In the genomic region with DNA sequence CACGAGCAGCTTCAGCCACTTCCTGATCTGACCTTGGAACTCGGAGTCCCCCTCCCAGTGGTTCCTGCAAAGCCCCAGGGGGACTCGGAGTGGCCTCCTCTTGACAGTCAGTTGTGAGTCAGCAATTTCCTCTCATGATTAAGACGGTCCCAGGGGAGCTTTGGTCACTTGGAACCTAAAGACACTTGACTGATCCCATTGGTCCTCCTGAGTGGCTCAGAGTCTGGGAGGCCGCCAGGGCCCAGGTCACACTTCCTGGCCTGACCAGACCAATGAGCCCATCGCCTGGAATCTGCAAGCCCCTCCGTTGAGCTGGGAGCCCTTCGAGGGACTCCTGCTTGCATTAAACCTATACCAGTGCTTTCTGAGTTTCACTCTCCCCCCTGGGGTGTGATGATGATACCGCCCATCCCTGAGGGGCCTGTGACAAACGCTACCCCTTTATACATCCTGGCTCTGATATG, we compare ENCODE assay signal across 11 cellular contexts. TPM values are rescaled to one million over a fixed set of nuclear protein-coding genes. Genes with fewer than 3 reads are reported as not detected.
A peak's percentile ranks its signal among the peaks of the same experiment; 100 is the strongest.
DNase-seq lines count a peak whose midpoint lies in the region; ATAC-seq and TF ChIP-seq lines count a peak whose summit lies in the region.
"Had no signal": no experiment of that assay in that cellular context is flagged by ENCODE, and none has a peak within 500 bp of the region (broad histone marks: within the 10 kb centered on the region; RNA-seq: fewer than 3 reads in every experiment).

No MANE protein-coding gene starts in this region.

- CTCF ChIA-PET in Panc1 (lab: Charles Lee): interaction anchor here (1.4 kb wide), 1 partner anchor 16 kb away, joined by 3 read pairs; no protein-coding TSS in a partner anchor
- CTCF ChIA-PET in activated CD4-positive, alpha-beta T cell treated with anti-CD3 and anti-CD28 coated beads for 36 hours (lab: Charles Lee): interaction anchor here (1.5 kb wide), 1 partner anchor 16 kb away, joined by 7 read pairs; no protein-coding TSS in a partner anchor

- BruUV-seq in Panc1 (replicated peaks; lab: Mats Ljungman, UMichigan): no TSS peak

- no peaks in the 10 kb centered on the region for H4K20me1 ChIP-seq in osteoblast (ENCODE audit: insufficient read depth, low read length)

- intact Hi-C loops in Panc1 (cut with micrococcal nuclease; ENCODE audit: unreplicated experiment): no loop called here
- intact Hi-C loops in activated CD4-positive, alpha-beta T cell treated with anti-CD3 and anti-CD28 coated beads for 36 hours (cut with DNase I, micrococcal nuclease): no loop called here

- H3K9me3 ChIP-seq in Panc1 (ENCODE audit: control insufficient read depth, insufficient read depth, low read depth, low read length): no peaks in the 10 kb centered on the region
- no peaks in the 10 kb centered on the region for H3K9me3 ChIP-seq in osteoblast (ENCODE audit: low read depth, low read length)

- peak; percentile 66 for ATAC-seq in GM18868 (IDR thresholded peaks at IDR 0.05; ENCODE audit: unreplicated experiment)
- ATAC-seq in HG02588 (IDR thresholded peaks at IDR 0.05; ENCODE audit: unreplicated experiment): peak; percentile 61
- ATAC-seq in Panc1: peak; percentile 29
- ATAC-seq in HG02623 (IDR thresholded peaks at IDR 0.05; ENCODE audit: unreplicated experiment): no peak
- no peak for ATAC-seq in activated CD4-positive, alpha-beta T cell treated with anti-CD3 and anti-CD28 coated beads for 36 hours
- no peak for ATAC-seq in HG02885 (IDR thresholded peaks at IDR 0.05; ENCODE audit: poor library complexity, unreplicated experiment)

- H3K4me3 ChIP-seq in Panc1 (ENCODE audit: low read depth in 2 of 2, low read length in 2 of 2): no peak overlapping the region
- no peak overlapping the region for H3K4me3 ChIP-seq in osteoblast (ENCODE audit: insufficient read depth, low read length)
- H3K4me3 ChIP-seq: hepatocyte had no signal

- H3K27me3 Mint-ChIP-seq in activated CD4-positive, alpha-beta T cell treated with anti-CD3 and anti-CD28 coated beads for 36 hours: peaks cover 24% of the 10 kb centered on the region

- H3K36me3 ChIP-seq in Panc1 (ENCODE audit: control insufficient read depth, insufficient read depth, low read length): no peaks in the 10 kb centered on the region
- no peaks in the 10 kb centered on the region for H3K36me3 ChIP-seq in osteoblast (ENCODE audit: insufficient read depth, low read length)

- no peaks in the 10 kb centered on the region for H3K79me2 ChIP-seq in osteoblast (ENCODE audit: insufficient read depth, low read length)
- H3K79me2 ChIP-seq: hepatocyte had no signal

- POLR2A ChIA-PET in Panc1 (lab: Charles Lee): no interaction called here
- POLR2A ChIA-PET in activated CD4-positive, alpha-beta T cell treated with anti-CD3 and anti-CD28 coated beads for 36 hours (lab: Charles Lee): no interaction called here

- no peak for TF ChIP-seq CTCF in Panc1 (IDR thresholded peaks at IDR 0.05)
- TF ChIP-seq CTCF in osteoblast (IDR thresholded peaks at IDR 0.05; ENCODE audit: extremely low read depth, low read depth, low read length): no peak

- no peaks in the 10 kb centered on the region for H3K9me3 Mint-ChIP-seq in activated CD4-positive, alpha-beta T cell treated with anti-CD3 and anti-CD28 coated beads for 36 hours (ENCODE audit: low read depth)
- H3K9me3 Mint-ChIP-seq: activated naive CD4-positive, alpha-beta T cell treated with anti-CD3 and anti-CD28 coated beads, Interleukin-2, amount 50 U/mL, for 24 hours had no signal

- no peak overlapping the region for H2AFZ ChIP-seq in osteoblast (ENCODE audit: low read length)
- H2AFZ ChIP-seq: hepatocyte had no signal

- H3K27ac ChIP-seq in Panc1 (ENCODE audit: low read length) (no peak overlapping the region), osteoblast (ENCODE audit: low read depth, low read length) (no peak overlapping the region)
- H3K27ac ChIP-seq: hepatocyte had no signal

- DNase-seq in Panc1 (ENCODE audit: low read depth, low spot score) (no peak), osteoblast (ENCODE audit: insufficient read length, low spot score, missing footprints) (peak; percentile 96)
- no peak for DNase-seq in activated CD4-positive, alpha-beta T cell treated with anti-CD3 and anti-CD28 coated beads for 36 hours
- DNase-seq: retina had no signal

- H3K36me3 Mint-ChIP-seq in activated CD4-positive, alpha-beta T cell treated with anti-CD3 and anti-CD28 coated beads for 36 hours (ENCODE audit: low read depth): no peaks in the 10 kb centered on the region
- H3K36me3 Mint-ChIP-seq: activated naive CD4-positive, alpha-beta T cell treated with anti-CD3 and anti-CD28 coated beads, Interleukin-2, amount 50 U/mL, for 24 hours had no signal

- no peaks in the 10 kb centered on the region for H3K4me1 Mint-ChIP-seq in activated CD4-positive, alpha-beta T cell treated with anti-CD3 and anti-CD28 coated beads for 36 hours
- H3K4me1 Mint-ChIP-seq: activated naive CD4-positive, alpha-beta T cell treated with anti-CD3 and anti-CD28 coated beads, Interleukin-2, amount 50 U/mL, for 24 hours had no signal

- in situ Hi-C loops in Panc1 (cut with HindIII; ENCODE audit: low pct_unique_long_range_greater_than_20kb, low sequenced_read_pairs): no loop called here

- H3K4me1 ChIP-seq in Panc1 (ENCODE audit: control insufficient read depth, insufficient read depth, low read length): no peaks in the 10 kb centered on the region
- peaks cover 10% of the 10 kb centered on the region for H3K4me1 ChIP-seq in osteoblast (ENCODE audit: insufficient read depth, low read length)

- no peak overlapping the region for H3K27ac Mint-ChIP-seq in activated CD4-positive, alpha-beta T cell treated with anti-CD3 and anti-CD28 coated beads for 36 hours
- H3K27ac Mint-ChIP-seq: activated naive CD4-positive, alpha-beta T cell treated with anti-CD3 and anti-CD28 coated beads, Interleukin-2, amount 50 U/mL, for 24 hours had no signal

- H3K27me3 ChIP-seq in Panc1 (ENCODE audit: control insufficient read depth, insufficient read depth, low read length) (no peaks in the 10 kb centered on the region), osteoblast (ENCODE audit: insufficient read depth, low read length) (peaks cover 39% of the 10 kb centered on the region)

- no peak overlapping the region for H3K4me3 Mint-ChIP-seq in activated CD4-positive, alpha-beta T cell treated with anti-CD3 and anti-CD28 coated beads for 36 hours
- H3K4me3 Mint-ChIP-seq: activated naive CD4-positive, alpha-beta T cell treated with anti-CD3 and anti-CD28 coated beads, Interleukin-2, amount 50 U/mL, for 24 hours had no signal

- H3K4me2 ChIP-seq in osteoblast (ENCODE audit: insufficient read depth, low read length): no peak overlapping the region
- H3K4me2 ChIP-seq: hepatocyte had no signal

RNA-seq across cellular contexts. Expression of gene TSPAN17, which starts 29.1 kb away (rescaled TPM):
- total RNA-seq in Panc1 (2021; ENCODE audit: unreplicated experiment) (64.7 TPM), osteoblast (26.1 and 33.6 TPM in 2 replicates)
- polyA plus RNA-seq in Panc1 (2012; ENCODE audit: insufficient read length): 61.7 TPM
- total RNA-seq in activated CD4-positive, alpha-beta T cell treated with anti-CD3 and anti-CD28 coated beads for 36 hours: 10 to 100 TPM; 19.4 to 25.2 TPM

RNA-seq across cellular contexts. Expression of gene EIF4E1B, which starts 45.9 kb away (rescaled TPM):
- total RNA-seq in Panc1 (2021; ENCODE audit: unreplicated experiment) (not detected), osteoblast (not detected in 2 replicates)
- not detected for polyA plus RNA-seq in Panc1 (2012; ENCODE audit: insufficient read length)
- total RNA-seq in activated CD4-positive, alpha-beta T cell treated with anti-CD3 and anti-CD28 coated beads for 36 hours: not detected
- total RNA-seq: hepatocyte, urinary bladder had no signal
- polyA plus RNA-seq: hepatocyte, urinary bladder had no signal

RNA-seq across cellular contexts. Expression of gene SNCB, which starts 46.1 kb away (rescaled TPM):
- total RNA-seq in Panc1 (2021; ENCODE audit: unreplicated experiment) (0.77 TPM), osteoblast (not detected in 2 replicates)
- polyA plus RNA-seq in Panc1 (2012; ENCODE audit: insufficient read length): 0.62 TPM
- total RNA-seq in activated CD4-positive, alpha-beta T cell treated with anti-CD3 and anti-CD28 coated beads for 36 hours: under 1 TPM; 0.46 to 0.55 TPM
- total RNA-seq: hepatocyte, urinary bladder had no signal

Comparison
In these comparisons a context has a peak if more than half of its experiments do, and no peak if none do; other contexts are left out.
1. ATAC-seq: peak in GM18868 (single experiment), HG02588 (single experiment) and Panc1 (single experiment); none in HG02623 (single experiment), activated CD4-positive, alpha-beta T cell treated with anti-CD3 and anti-CD28 coated beads for 36 hours (single experiment) and HG02885 (single experiment).